17 cellular contexts compared by ENCODE assay signal in genomic region chr12:50198829-50199228, GRCh38.
"Had no signal": no experiment of that assay in that cellular context is flagged by ENCODE, and none has a peak within 500 bp of the region (broad histone marks: within the 10 kb centered on the region; RNA-seq: fewer than 3 reads in every experiment).

No MANE protein-coding gene starts in this region.

- H3K27me3 ChIP-seq: foreskin keratinocyte, neutrophil had no signal

- H3K9me3 Mint-ChIP-seq: naive thymus-derived CD8-positive, alpha-beta T cell had no signal

- H3K4me3 ChIP-seq: smooth muscle cell had no signal

- H3K27ac Mint-ChIP-seq: naive thymus-derived CD8-positive, alpha-beta T cell had no signal

- H3K9me3 ChIP-seq: neutrophil had no signal

- ATAC-seq: foreskin keratinocyte; left colon; naive thymus-derived CD8-positive, alpha-beta T cell; right cardiac atrium had no signal

- DNase-seq: cortex of kidney; effector memory CD4-positive, alpha-beta T cell; foreskin keratinocyte; head of caudate nucleus; hippocampal formation; left colon; mesendoderm; naive thymus-derived CD8-positive, alpha-beta T cell; posterior cingulate gyrus; right cardiac atrium; stimulated activated CD4-positive, alpha-beta T cell treated with anti-CD3 and anti-CD28 coated beads, Interleukin-2, amount 100 ng/mL, for 48 hours; stimulated activated naive CD4-positive, alpha-beta T cell treated with Interleukin-2 at 50 U/mL for 16 hours; trophoblast cell had no signal

- H3K4me3 Mint-ChIP-seq: naive thymus-derived CD8-positive, alpha-beta T cell had no signal

- H3K4me1 Mint-ChIP-seq: naive thymus-derived CD8-positive, alpha-beta T cell had no signal

- H3K27ac ChIP-seq: foreskin keratinocyte, neutrophil had no signal

- H3K27me3 Mint-ChIP-seq: naive thymus-derived CD8-positive, alpha-beta T cell had no signal

- FAIRE-seq: endometrium, urothelium cell line had no signal
